In the genomic region with DNA sequence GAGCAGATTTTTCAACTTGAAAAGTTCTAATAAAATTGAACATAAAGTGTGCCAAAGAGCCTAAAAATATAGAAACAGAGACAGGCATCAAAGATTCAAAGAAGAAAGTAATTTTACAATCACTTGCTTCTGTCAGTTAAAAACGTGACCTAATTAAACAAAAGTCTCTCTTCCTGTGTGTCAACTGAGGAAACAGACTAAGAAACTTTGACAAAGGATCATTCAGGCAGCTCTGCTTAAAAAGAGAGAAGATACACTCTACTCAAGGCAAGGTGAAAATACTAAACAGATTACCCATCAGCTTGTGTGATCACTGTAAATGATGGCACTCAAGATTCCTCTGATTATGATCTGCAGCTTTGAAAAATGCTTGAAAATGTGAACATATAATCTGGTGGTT, we compare ENCODE assay signal across 1 cellular context.
TF ChIP-seq lines count a peak whose summit lies in the region.

No MANE protein-coding gene starts in this region.

TF ChIP-seq in GM23338, 12 proteins besides CTCF, POLR2A, EP300 and RAD21 (continued from another document):
- TF ChIP-seq REST (IDR thresholded peaks at IDR 0.05; ENCODE audit: unreplicated experiment) = no peak
TF ChIP-seq in GM23338: peak in this region for 0.
